Comparison of ENCODE assay signal across 11 cellular contexts in genomic region chr11:12117200-12117995, GRCh38. TPM values are rescaled to one million over a fixed set of nuclear protein-coding genes. Genes with fewer than 3 reads are reported as not detected.
DNase-seq lines count a peak whose midpoint lies in the region; ATAC-seq and TF ChIP-seq lines count a peak whose summit lies in the region.
"Had no signal": no experiment of that assay in that cellular context is flagged by ENCODE, and none has a peak within 500 bp of the region (broad histone marks: within the 10 kb centered on the region; RNA-seq: fewer than 3 reads in every experiment).

No MANE protein-coding gene starts in this region.

- peak overlapping the region; percentile 72 for H3K27ac Mint-ChIP-seq in dendritic cell treated with granulocyte-macrophage colony-stimulating factor and Interleukin-4, amounts not matched to agents 40 ng/mL and 50 ng/mL, for 4 days
- no peak overlapping the region for H3K27ac Mint-ChIP-seq in chondrocyte (ENCODE audit: unreplicated experiment)

- no peaks in the 10 kb centered on the region for H3K36me3 Mint-ChIP-seq in activated T-cell treated with anti-CD3 and anti-CD28 coated beads, Interleukin-2, amount 50 U/mL, for 4 hours (ENCODE audit: insufficient read depth)
- peaks cover 31% of the 10 kb centered on the region for H3K36me3 Mint-ChIP-seq in dendritic cell treated with granulocyte-macrophage colony-stimulating factor and Interleukin-4, amounts not matched to agents 40 ng/mL and 50 ng/mL, for 4 days (ENCODE audit: low read depth)
- H3K36me3 Mint-ChIP-seq in chondrocyte (ENCODE audit: low read depth): peaks cover 10% of the 10 kb centered on the region
- H3K36me3 Mint-ChIP-seq: natural killer cell treated with Interleukin-12 subunit alpha and Interleukin-12 subunit beta and Interleukin-15 and Interleukin-18, amount 100 ng/mL, for 72 hours had no signal

- peaks cover 0 to 7% of the 10 kb centered on the region in 2 donors for H3K36me3 ChIP-seq in lung (ENCODE audit: control insufficient read depth in 2 of 2, insufficient read depth in 2 of 2, low read length in 2 of 2)
- no peaks in the 10 kb centered on the region for H3K36me3 ChIP-seq in transverse colon

- DNase-seq in activated T-cell treated with anti-CD3 and anti-CD28 coated beads, Interleukin-2, amount 50 U/mL, for 4 hours: no peak
- DNase-seq in activated T-cell treated with anti-CD3 and anti-CD28 coated beads, Interleukin-2, amount 50 U/mL, for 1 hour: no peak
- DNase-seq in lung (ENCODE audit: low spot score) (no peak), transverse colon (no peak), chondrocyte (ENCODE audit: low spot score) (no peak), NCI-H1417 (lab: John Stamatoyannopoulos, UW) (no peak), NCI-H748 (lab: John Stamatoyannopoulos, UW; ENCODE audit: unreplicated experiment) (no peak)
- DNase-seq: cortex of kidney, DMS153 had no signal

- in situ Hi-C loops in transverse colon (cut with MboI; ENCODE audit: low pct_ligation_motif_present in 1 of 4, low pct_unique_long_range_greater_than_20kb in 1 of 4, low sequenced_read_pairs in 3 of 4): no loop called here

- H3K4me1 ChIP-seq in lung (ENCODE audit: control insufficient read depth in 2 of 2, insufficient read depth in 2 of 2, low read length in 2 of 2): peaks cover 27 to 32% of the 10 kb centered on the region in 2 donors
- H3K4me1 ChIP-seq in transverse colon: peaks cover 19 to 73% (median 42%) of the 10 kb centered on the region in 4 donors

- no peaks in the 10 kb centered on the region for H3K9me3 ChIP-seq in lung (ENCODE audit: control insufficient read depth in 2 of 2, insufficient read depth in 1 of 2, low read length in 1 of 2)
- H3K9me3 ChIP-seq in transverse colon: no peaks in the 10 kb centered on the region

- peak; percentile 90 for TF ChIP-seq EP300 in transverse colon (IDR thresholded peaks at IDR 0.05; ENCODE audit: low read depth)

- peak; percentile 43 to 49 for ATAC-seq in activated T-cell treated with anti-CD3 and anti-CD28 coated beads, Interleukin-2, amount 50 U/mL, for 4 hours
- no peak for ATAC-seq in lung (ENCODE audit: insufficient read depth, low FRiP score)
- ATAC-seq: natural killer cell treated with Interleukin-12 subunit alpha and Interleukin-12 subunit beta and Interleukin-15 and Interleukin-18, amount 100 ng/mL, for 72 hours had no signal

- peaks cover 16% of the 10 kb centered on the region for H3K4me1 Mint-ChIP-seq in activated T-cell treated with anti-CD3 and anti-CD28 coated beads, Interleukin-2, amount 50 U/mL, for 4 hours (ENCODE audit: low read depth)
- peaks cover 74% of the 10 kb centered on the region for H3K4me1 Mint-ChIP-seq in dendritic cell treated with granulocyte-macrophage colony-stimulating factor and Interleukin-4, amounts not matched to agents 40 ng/mL and 50 ng/mL, for 4 days (ENCODE audit: low read depth)
- peaks cover 85% of the 10 kb centered on the region for H3K4me1 Mint-ChIP-seq in chondrocyte (ENCODE audit: low read depth)

- H3K9me3 Mint-ChIP-seq in activated T-cell treated with anti-CD3 and anti-CD28 coated beads, Interleukin-2, amount 50 U/mL, for 4 hours: no peaks in the 10 kb centered on the region
- H3K9me3 Mint-ChIP-seq in dendritic cell treated with granulocyte-macrophage colony-stimulating factor and Interleukin-4, amounts not matched to agents 40 ng/mL and 50 ng/mL, for 4 days: no peaks in the 10 kb centered on the region
- H3K9me3 Mint-ChIP-seq in chondrocyte (ENCODE audit: low read depth): no peaks in the 10 kb centered on the region
- H3K9me3 Mint-ChIP-seq: natural killer cell treated with Interleukin-12 subunit alpha and Interleukin-12 subunit beta and Interleukin-15 and Interleukin-18, amount 100 ng/mL, for 72 hours had no signal

- TF ChIP-seq CTCF in lung (IDR thresholded peaks at IDR 0.05; ENCODE audit: control extremely low read depth, extremely low read depth): no peak
- TF ChIP-seq CTCF in transverse colon (IDR thresholded peaks at IDR 0.05): no peak
- TF ChIP-seq CTCF in chondrocyte (IDR thresholded peaks at IDR 0.05): no peak

- H3K27me3 Mint-ChIP-seq in activated T-cell treated with anti-CD3 and anti-CD28 coated beads, Interleukin-2, amount 50 U/mL, for 4 hours (ENCODE audit: low read depth): no peaks in the 10 kb centered on the region
- no peaks in the 10 kb centered on the region for H3K27me3 Mint-ChIP-seq in dendritic cell treated with granulocyte-macrophage colony-stimulating factor and Interleukin-4, amounts not matched to agents 40 ng/mL and 50 ng/mL, for 4 days
- no peaks in the 10 kb centered on the region for H3K27me3 Mint-ChIP-seq in chondrocyte (ENCODE audit: low read depth)

- no peak overlapping the region for H3K4me3 ChIP-seq in lung
- H3K4me3 ChIP-seq in transverse colon: no peak overlapping the region

- no peak overlapping the region for H3K4me3 Mint-ChIP-seq in activated T-cell treated with anti-CD3 and anti-CD28 coated beads, Interleukin-2, amount 50 U/mL, for 4 hours
- H3K4me3 Mint-ChIP-seq in dendritic cell treated with granulocyte-macrophage colony-stimulating factor and Interleukin-4, amounts not matched to agents 40 ng/mL and 50 ng/mL, for 4 days: no peak overlapping the region
- no peak overlapping the region for H3K4me3 Mint-ChIP-seq in chondrocyte (ENCODE audit: unreplicated experiment)
- H3K4me3 Mint-ChIP-seq: natural killer cell treated with Interleukin-12 subunit alpha and Interleukin-12 subunit beta and Interleukin-15 and Interleukin-18, amount 100 ng/mL, for 72 hours had no signal

- intact Hi-C loops in dendritic cell treated with granulocyte-macrophage colony-stimulating factor and Interleukin-4, amounts not matched to agents 40 ng/mL and 50 ng/mL, for 4 days (cut with micrococcal nuclease): loop anchor here (10.0 kb wide), 1 partner anchor 117 kb away; no protein-coding TSS in a partner anchor
- intact Hi-C loops in transverse colon (cut with DNase I; ENCODE audit: low total_unique reads): loop anchor here (10.0 kb wide), 2 partner anchors 57 to 117 kb away; no protein-coding TSS in a partner anchor

- WGBS in lung, 2 donors: 76 to 85% methylated on average over 5 of the region's 5 CpGs
- 70 to 78% methylated on average over 2 to 5 of the region's 5 CpGs for WGBS in transverse colon (ENCODE audit: low coverage in 1 of 2), 2 donors

- H3K27ac ChIP-seq in lung (ENCODE audit: low read depth in 1 of 2, low read length in 1 of 2) (peak overlapping the region; percentile 15 to 42), transverse colon (peak overlapping the region; percentile 65 to 81 (median 75))

- no peaks in the 10 kb centered on the region for H3K27me3 ChIP-seq in lung (ENCODE audit: control insufficient read depth, insufficient read depth)
- H3K27me3 ChIP-seq in transverse colon: no peaks in the 10 kb centered on the region

- no peak for TF ChIP-seq POLR2A in transverse colon (IDR thresholded peaks at IDR 0.05)

RNA-seq across cellular contexts. Expression of gene MICAL2, which starts 7.0 kb away (rescaled TPM):
- total RNA-seq in activated T-cell treated with anti-CD3 and anti-CD28 coated beads, Interleukin-2, amount 50 U/mL, for 4 hours: 100 to 1,000 TPM in 1 of 3 donors, 10 to 100 TPM in 2; 70.3 to 118 (median 71.4) TPM
- total RNA-seq in lung (100 to 1,000 TPM; 124 to 218 TPM), transverse colon (100 to 1,000 TPM; 309 to 483 (median 316) TPM), chondrocyte (296 to 393 TPM (median 372 TPM) in 3 replicates)
- 10 to 100 TPM; 38.2 to 75.3 TPM for polyA plus RNA-seq in lung
